ENCODE assay signal across 13 cellular contexts in genomic region chr12:115303751-115304309, GRCh38.
"Had no signal": no experiment of that assay in that cellular context is flagged by ENCODE, and none has a peak within 500 bp of the region (broad histone marks: within the 10 kb centered on the region; RNA-seq: fewer than 3 reads in every experiment).

No MANE protein-coding gene starts in this region.

- H3K27me3 ChIP-seq: neural progenitor cell, tibial nerve had no signal

- H3K4me3 ChIP-seq: coronary artery, neural progenitor cell, tibial nerve had no signal

- H3K4me1 Mint-ChIP-seq: neural progenitor cell had no signal

- H3K27ac ChIP-seq: coronary artery, neural progenitor cell, tibial nerve had no signal

- H3K9ac ChIP-seq: neural progenitor cell had no signal

- H3K27me3 Mint-ChIP-seq: stimulated activated naive CD8-positive, alpha-beta T cell treated with anti-CD3 and anti-CD28 coated beads, Interleukin-15, Interleukin-2, amounts not matched to agents 100 ng/mL and 50 ng/mL, for 24 hours had no signal

- H2AFZ ChIP-seq: neural progenitor cell had no signal

- ATAC-seq: activated CD8-positive, alpha-beta T cell treated with anti-CD3 and anti-CD28 coated beads, Interleukin-2, amount 10 ng/mL, durations not matched to agents 7 days and 5 days; activated naive CD4-positive, alpha-beta T cell treated with anti-CD3 and anti-CD28 coated beads, Interleukin-2, amount 50 U/mL, for 72 hours had no signal

- H3K4me1 ChIP-seq: neural progenitor cell had no signal

- DNase-seq: activated CD4-positive, alpha-beta T cell treated with anti-CD3 and anti-CD28 coated beads for 1 hour; activated CD4-positive, alpha-beta T cell treated with anti-CD3 and anti-CD28 coated beads, Interleukin-2, amount 50 U/mL, for 1 hour; activated CD8-positive, alpha-beta T cell treated with anti-CD3 and anti-CD28 coated beads, Interleukin-2, amount 10 ng/mL, durations not matched to agents 7 days and 5 days; activated gamma-delta T cell treated with Interleukin-2 at 50 U/mL for 16 hours; glutamatergic neuron; hippocampal formation; stimulated activated CD4-positive, alpha-beta T cell treated with anti-CD3 and anti-CD28 coated beads, Interleukin-1b, Interleukin-23, amount 100 ng/mL, for 48 hours; T-helper 9 cell had no signal

- H3K4me2 ChIP-seq: neural progenitor cell had no signal

- H3K36me3 ChIP-seq: neural progenitor cell, tibial nerve had no signal

- H3K27ac Mint-ChIP-seq: activated CD8-positive, alpha-beta T cell treated with anti-CD3 and anti-CD28 coated beads, Interleukin-2, amount 10 ng/mL, durations not matched to agents 7 days and 5 days; activated naive CD4-positive, alpha-beta T cell treated with anti-CD3 and anti-CD28 coated beads, Interleukin-2, amount 50 U/mL, for 72 hours; neural progenitor cell; stimulated activated naive CD8-positive, alpha-beta T cell treated with anti-CD3 and anti-CD28 coated beads, Interleukin-15, Interleukin-2, amounts not matched to agents 100 ng/mL and 50 ng/mL, for 24 hours had no signal

- H3K36me3 Mint-ChIP-seq: activated naive CD4-positive, alpha-beta T cell treated with anti-CD3 and anti-CD28 coated beads, Interleukin-2, amount 50 U/mL, for 72 hours; neural progenitor cell had no signal

- H3K4me3 Mint-ChIP-seq: activated CD8-positive, alpha-beta T cell treated with anti-CD3 and anti-CD28 coated beads, Interleukin-2, amount 10 ng/mL, durations not matched to agents 7 days and 5 days; neural progenitor cell; stimulated activated naive CD8-positive, alpha-beta T cell treated with anti-CD3 and anti-CD28 coated beads, Interleukin-15, Interleukin-2, amounts not matched to agents 100 ng/mL and 50 ng/mL, for 24 hours had no signal

- H3K9me3 ChIP-seq: tibial nerve had no signal
